ENCODE assay signal across 9 cellular contexts in genomic region chr3:45994661-45995369, GRCh38. TPM values are rescaled to one million over a fixed set of nuclear protein-coding genes. Genes with fewer than 3 reads are reported as not detected.
DNase-seq lines count a peak whose midpoint lies in the region; ATAC-seq, FAIRE-seq and TF ChIP-seq lines count a peak whose summit lies in the region.
"Had no signal": no experiment of that assay in that cellular context is flagged by ENCODE, and none has a peak within 500 bp of the region (broad histone marks: within the 10 kb centered on the region; RNA-seq: fewer than 3 reads in every experiment).

No MANE protein-coding gene starts in this region.

- H4K20me1 ChIP-seq in GM12878 (ENCODE audit: control insufficient read depth, insufficient read depth) = no peaks in the 10 kb centered on the region

- POLR2A ChIA-PET in GM12878 (lab: Charles Lee) = interaction anchor here (0.7 to 3.0 kb wide), 5 partner anchors 21 to 71 kb away, joined by 3 to 16 read pairs (median 7); partner anchors contain the start of gene CXCR6

- ATAC-seq in HG02970 (IDR thresholded peaks at IDR 0.05; ENCODE audit: low FRiP score, unreplicated experiment) (peak; percentile 8), GM12878 (peak; percentile 59)

- no peak for TF ChIP-seq POLR2A in GM12878 (IDR thresholded peaks at IDR 0.05; ENCODE audit: low read depth, low read length)

- H3K4me3 ChIP-seq in SJSA1 = peak overlapping the region; percentile 78
- H3K4me3 ChIP-seq in GM12878 = peak overlapping the region; percentile 79

- H3K79me2 ChIP-seq in GM12878 (ENCODE audit: control insufficient read depth, insufficient read depth, low read length) = peaks cover 16% of the 10 kb centered on the region

- WGBS in GM12878 (ENCODE audit: insufficient coverage, insufficient replicate concordance, low lambda C conversion rate, missing lambda C conversion rate) = 1% methylated on average over 20 of the region's 20 CpGs

- no peak for TF ChIP-seq CTCF in GM12878 (IDR thresholded peaks at IDR 0.05 in 2 of 3, conservative IDR thresholded peaks at IDR 0.05 in 1 of 3; ENCODE audit: control insufficient read depth in 2 of 3, extremely low read depth in 1 of 3, insufficient read depth in 1 of 3, low read depth in 3 of 3, low read length in 3 of 3)

- H3K9ac ChIP-seq in GM12878 (ENCODE audit: control insufficient read depth, insufficient read depth, low read length) = peak overlapping the region; percentile 81

- H3K4me2 ChIP-seq in GM12878 (ENCODE audit: control insufficient read depth, insufficient read depth) = peak overlapping the region; percentile 84

- DNase-seq in NCI-H524 (lab: John Stamatoyannopoulos, UW) (peak; percentile 58 to 63), NCI-H524 treated with DMSO at 0.1 percent for 48 hours (lab: John Stamatoyannopoulos, UW) (no peak), SJSA1 (ENCODE audit: low read depth in 1 of 2, low spot score in 2 of 2) (no peak), GM12878 (ENCODE audit: low read depth, low spot score) (no peak), islet precursor cell (peak; percentile 67), middle frontal gyrus (ENCODE audit: extremely low spot score, low spot score) (no peak)
- peak; percentile 51 to 53 for DNase-seq in stimulated activated CD4-positive, alpha-beta T cell treated with anti-CD3 and anti-CD28 coated beads, Interleukin-2, amount 100 ng/mL, for 24 hours

- FAIRE-seq in GM12878 (lab: Jason Lieb, UNC) = peak; percentile 52
- FAIRE-seq: frontal cortex had no signal

- H3K27me3 ChIP-seq in SJSA1 (replicated peaks) (no peaks in the 10 kb centered on the region), GM12878 (replicated peaks in 1 of 2; ENCODE audit: control insufficient read depth in 2 of 2, insufficient read depth in 2 of 2, low read length in 1 of 2) (no peaks in the 10 kb centered on the region)

- H3K9me3 ChIP-seq in SJSA1 (replicated peaks) (no peaks in the 10 kb centered on the region), GM12878 (replicated peaks; ENCODE audit: control insufficient read depth, insufficient read depth, low read length) (no peaks in the 10 kb centered on the region)

- 0 out of 4 replicates have a peak, but pooled peaks of 1 of the 2 experiments have one; percentile 10 for TF ChIP-seq EP300 in GM12878 (IDR thresholded peaks at IDR 0.05; ENCODE audit: borderline replicate concordance in 1 of 2, control insufficient read depth in 1 of 2, low read depth in 2 of 2, low read length in 2 of 2)

- CTCF ChIA-PET in GM12878 (lab: Yijun Ruan, JAX) = interaction anchor here (0.7 to 5.2 kb wide), 8 partner anchors 8 to 993 kb away, joined by 3 to 40 read pairs (median 5); no protein-coding TSS in a partner anchor

- no peak for TF ChIP-seq RAD21 in GM12878 (IDR thresholded peaks at IDR 0.05; ENCODE audit: insufficient read depth, low read depth, low read length)

- in situ Hi-C loops in GM12878 (cut with MboI) = no loop called here

- SMC1A ChIA-PET in GM12878 (lab: Charles Lee; ENCODE audit: uncharacterized antibody, unreplicated experiment) = interaction anchor here (0.6 to 5.7 kb wide), 18 partner anchors 10 to 233 kb away, joined by 3 to 35 read pairs (median 6); no protein-coding TSS in a partner anchor

- peaks cover 6% of the 10 kb centered on the region; the same call in 1 of the 2 replicates for H3K36me3 ChIP-seq in SJSA1
- no peaks in the 10 kb centered on the region for H3K36me3 ChIP-seq in GM12878 (ENCODE audit: control insufficient read depth in 2 of 2, insufficient read depth in 2 of 2, low read length in 1 of 2)

- RAD21 ChIA-PET in GM12878 (lab: Charles Lee; ENCODE audit: unreplicated experiment) = interaction anchor here (0.6 to 5.0 kb wide), 15 partner anchors 22 to 335 kb away, joined by 3 to 32 read pairs (median 4); partner anchors contain the start of genes CCR1 and SACM1L

- peak overlapping the region; percentile 99 for H2AFZ ChIP-seq in GM12878 (ENCODE audit: control insufficient read depth, low read depth, low read length)

- TSS peak; percentile 77 for BruUV-seq in GM12878 (replicated peaks; lab: Mats Ljungman, UMichigan)

- intact Hi-C loops in GM12878 (cut with micrococcal nuclease; ENCODE audit: unreplicated experiment) = no loop called here

- H3K4me1 ChIP-seq in SJSA1 (replicated peaks) (peaks cover 31% of the 10 kb centered on the region), GM12878 (ENCODE audit: control insufficient read depth, insufficient read depth, low read length) (peaks cover 30% of the 10 kb centered on the region)

- H3K27ac ChIP-seq in SJSA1 (peak overlapping the region; percentile 52; the same call in 1 of the 2 replicates), GM12878 (ENCODE audit: control insufficient read depth, insufficient read depth) (peak overlapping the region; percentile 90)

TF ChIP-seq in GM12878, 131 proteins besides CTCF, POLR2A, EP300 and RAD21 (continues in another document):
- TF ChIP-seq RCOR1 (conservative IDR thresholded peaks at IDR 0.05; ENCODE audit: low read depth, low read length) = no peak
- TF ChIP-seq RELB (IDR thresholded peaks at IDR 0.05; ENCODE audit: low read depth) = peak; percentile 31; the same call in 1 of the 2 replicates
- no peak for TF ChIP-seq ESRRA (IDR thresholded peaks at IDR 0.05; ENCODE audit: low read length)

RNA-seq across cellular contexts. Expression of gene FYCO1, which starts 0.8 kb away (rescaled TPM):
- 5.4 and 7.6 TPM in 2 replicates for total RNA-seq in SJSA1 (2014; rRNA removed; shearing (Covaris generic))
- 31.8 and 41.1 TPM in 2 replicates for total RNA-seq in GM12878 (2013; cell fraction: nucleolus; rRNA removed)
- total RNA-seq in GM12878 (2014; rRNA removed) (4.9 and 6.6 TPM in 2 replicates), GM12878 (2014; rRNA removed; fragmentation: Illumina TruSeq; extraction: Trizol) (6.5 and 8.5 TPM in 2 replicates), GM12878 (2021) (8.4 and 8.6 TPM in 2 replicates)
- polyA plus RNA-seq in GM12878 (2011; ENCODE audit: low read depth) = 2.7 TPM
- polyA plus RNA-seq in GM12878 (2011; rRNA removed) (5.6 and 7.1 TPM in 2 replicates), GM12878 (2014; fragmentation: Illumina TruSeq; extraction: Trizol) (6.9 and 7.8 TPM in 2 replicates), GM12878 (2014; fragmentation: Nextera tagmentation; extraction: Ambion mirVana) (1 to 10 TPM; 1.5 to 2.2 TPM), GM12878 (2014; rRNA removed) (6.6 and 6.9 TPM in 2 replicates), GM12878 (2016; fragmentation: Nextera tagmentation; extraction: Ambion mirVana) (1 to 10 TPM; 2.6 to 3.9 TPM)
- 6.3 and 8.3 TPM in 2 replicates for polyA plus RNA-seq in GM12878 (2011; cell fraction: cytosol; rRNA removed)
- 17.5 and 18.2 TPM in 2 replicates for polyA plus RNA-seq in GM12878 (2011; cell fraction: nucleus; rRNA removed)
- 3.7 and 5.2 TPM in 2 replicates for polyA plus RNA-seq in GM12878 (2012)
- 15.7 and 20.2 TPM in 2 replicates for polyA minus RNA-seq in GM12878 (2011; rRNA and poly(A)+ RNA removed)
- polyA minus RNA-seq in GM12878 (2011; cell fraction: cytosol; rRNA and poly(A)+ RNA removed) = 2.8 and 4.3 TPM in 2 replicates
- polyA minus RNA-seq in GM12878 (2011; cell fraction: nucleus; rRNA and poly(A)+ RNA removed) = 20.8 and 24.9 TPM in 2 replicates

RNA-seq across cellular contexts. Expression of gene XCR1, which starts 32.5 kb away (rescaled TPM):
- total RNA-seq in SJSA1 (2014; rRNA removed; shearing (Covaris generic)) = not detected in 2 replicates
- total RNA-seq in GM12878 (2013; cell fraction: nucleolus; rRNA removed) = not detected in 2 replicates
- total RNA-seq in GM12878 (2014; rRNA removed) (0.05 and 0.17 TPM in 2 replicates), GM12878 (2014; rRNA removed; fragmentation: Illumina TruSeq; extraction: Trizol) (0.09 TPM in 2 replicates), GM12878 (2021) (0.13 and 0.26 TPM in 2 replicates)
- polyA plus RNA-seq in GM12878 (2011; ENCODE audit: low read depth) = 0.25 TPM
- polyA plus RNA-seq in GM12878 (2011; rRNA removed) (0.03 TPM in 2 replicates), GM12878 (2014; fragmentation: Illumina TruSeq; extraction: Trizol) (0.24 and 0.38 TPM in 2 replicates), GM12878 (2014; fragmentation: Nextera tagmentation; extraction: Ambion mirVana) (under 1 TPM; 0.02 to 0.05 TPM), GM12878 (2014; rRNA removed) (0.16 and 0.29 TPM in 2 replicates), GM12878 (2016; fragmentation: Nextera tagmentation; extraction: Ambion mirVana) (not detected)
- 0.03 and 0.05 TPM in 2 replicates for polyA plus RNA-seq in GM12878 (2011; cell fraction: cytosol; rRNA removed)
- 0.03 TPM in 2 replicates for polyA plus RNA-seq in GM12878 (2011; cell fraction: nucleus; rRNA removed)
- polyA plus RNA-seq in GM12878 (2012) = 0.10 and 0.27 TPM in 2 replicates
- polyA minus RNA-seq in GM12878 (2011; rRNA and poly(A)+ RNA removed) = not detected in 2 replicates
- not detected in 2 replicates for polyA minus RNA-seq in GM12878 (2011; cell fraction: cytosol; rRNA and poly(A)+ RNA removed)
- polyA minus RNA-seq in GM12878 (2011; cell fraction: nucleus; rRNA and poly(A)+ RNA removed) = not detected in 2 replicates
- total RNA-seq: frontal cortex had no signal

RNA-seq across cellular contexts. Expression of gene CXCR6, which starts 51.6 kb away (rescaled TPM):
- total RNA-seq in SJSA1 (2014; rRNA removed; shearing (Covaris generic)) = not detected in 2 replicates
- 0.23 and 0.32 TPM in 2 replicates for total RNA-seq in GM12878 (2013; cell fraction: nucleolus; rRNA removed)
- total RNA-seq in GM12878 (2014; rRNA removed) (not detected in 2 replicates), GM12878 (2014; rRNA removed; fragmentation: Illumina TruSeq; extraction: Trizol) (not detected in 2 replicates), GM12878 (2021) (not detected in 2 replicates)
- polyA plus RNA-seq in GM12878 (2011; ENCODE audit: low read depth) = 0.17 TPM
- polyA plus RNA-seq in GM12878 (2011; rRNA removed) (0.12 TPM in 1 of 2 replicates, not detected in the other), GM12878 (2014; fragmentation: Illumina TruSeq; extraction: Trizol) (not detected in 2 replicates), GM12878 (2014; fragmentation: Nextera tagmentation; extraction: Ambion mirVana) (under 1 TPM; 0.04 to 0.13 TPM), GM12878 (2014; rRNA removed) (0.12 TPM in 1 of 2 replicates, not detected in the other), GM12878 (2016; fragmentation: Nextera tagmentation; extraction: Ambion mirVana) (under 1 TPM in 1 of 2 experiments, not detected in 1; 0.20 TPM)
- polyA plus RNA-seq in GM12878 (2011; cell fraction: cytosol; rRNA removed) = 0.07 TPM in 1 of 2 replicates, not detected in the other
- polyA plus RNA-seq in GM12878 (2011; cell fraction: nucleus; rRNA removed) = 0.12 and 0.18 TPM in 2 replicates
- polyA plus RNA-seq in GM12878 (2012) = 0.09 and 0.18 TPM in 2 replicates
- 0.22 TPM in 1 of 2 replicates, not detected in the other for polyA minus RNA-seq in GM12878 (2011; rRNA and poly(A)+ RNA removed)
- polyA minus RNA-seq in GM12878 (2011; cell fraction: cytosol; rRNA and poly(A)+ RNA removed) = not detected in 2 replicates
- not detected in 2 replicates for polyA minus RNA-seq in GM12878 (2011; cell fraction: nucleus; rRNA and poly(A)+ RNA removed)
- total RNA-seq: frontal cortex had no signal

Comparison
In these comparisons a context has a peak if more than half of its experiments do, and no peak if none do; other contexts are left out.
1. DNase-seq: peak in NCI-H524 (2 of 2), islet precursor cell (single experiment) and stimulated activated CD4-positive, alpha-beta T cell treated with anti-CD3 and anti-CD28 coated beads, Interleukin-2, amount 100 ng/mL, for 24 hours (2 of 2); none in NCI-H524 treated with DMSO at 0.1 percent for 48 hours (single experiment), SJSA1 (0 of 2), GM12878 (single experiment) and middle frontal gyrus (single experiment).